1 cellular context compared by ENCODE assay signal in the genomic region with DNA sequence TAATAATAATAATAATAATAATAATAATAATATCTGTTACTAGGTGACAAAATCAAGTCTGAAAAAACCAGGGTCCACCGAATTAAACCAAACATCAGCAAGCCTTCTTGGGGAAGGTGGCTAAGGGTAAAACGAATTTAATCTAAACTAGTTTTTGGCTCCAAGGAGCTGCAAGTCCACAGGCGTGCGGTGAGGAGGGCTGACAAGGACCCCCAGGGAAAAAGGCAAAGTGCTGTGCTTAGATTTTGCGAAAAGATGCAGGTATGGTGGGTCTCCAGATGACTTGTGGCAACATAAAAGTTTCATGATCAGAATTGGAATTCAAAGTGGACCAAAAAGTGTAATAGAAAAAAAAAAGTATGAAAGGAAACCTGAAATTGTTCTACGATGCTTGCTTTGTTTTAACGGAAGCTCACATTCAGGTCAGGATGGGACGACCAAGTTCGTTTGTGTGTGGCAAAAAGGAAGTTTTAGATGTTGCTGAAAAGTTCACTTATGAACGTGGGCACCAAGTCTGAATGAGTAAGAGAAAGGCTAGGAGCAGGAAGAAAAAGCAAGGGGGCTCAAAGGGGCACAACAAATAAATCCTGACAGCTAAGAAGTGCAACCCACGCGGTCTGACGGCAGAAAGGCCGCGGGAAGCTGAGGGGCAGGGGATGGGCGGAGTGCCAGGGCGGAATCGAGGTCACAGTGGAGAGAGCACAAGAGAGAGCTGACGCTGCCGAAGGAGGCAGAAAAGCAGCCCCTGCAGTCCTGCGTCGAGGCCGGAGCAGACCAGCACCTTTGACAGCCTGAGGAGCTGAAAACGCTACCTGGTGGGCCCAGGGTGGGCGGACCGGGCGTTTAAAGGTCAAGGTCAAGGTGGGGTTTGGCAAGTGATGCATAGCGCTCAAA.
TF ChIP-seq lines count a peak whose summit lies in the region.

No MANE protein-coding gene starts in this region.

TF ChIP-seq in HCT116, 20 proteins besides CTCF, POLR2A, EP300 and RAD21:
- TF ChIP-seq, protein P1, sequence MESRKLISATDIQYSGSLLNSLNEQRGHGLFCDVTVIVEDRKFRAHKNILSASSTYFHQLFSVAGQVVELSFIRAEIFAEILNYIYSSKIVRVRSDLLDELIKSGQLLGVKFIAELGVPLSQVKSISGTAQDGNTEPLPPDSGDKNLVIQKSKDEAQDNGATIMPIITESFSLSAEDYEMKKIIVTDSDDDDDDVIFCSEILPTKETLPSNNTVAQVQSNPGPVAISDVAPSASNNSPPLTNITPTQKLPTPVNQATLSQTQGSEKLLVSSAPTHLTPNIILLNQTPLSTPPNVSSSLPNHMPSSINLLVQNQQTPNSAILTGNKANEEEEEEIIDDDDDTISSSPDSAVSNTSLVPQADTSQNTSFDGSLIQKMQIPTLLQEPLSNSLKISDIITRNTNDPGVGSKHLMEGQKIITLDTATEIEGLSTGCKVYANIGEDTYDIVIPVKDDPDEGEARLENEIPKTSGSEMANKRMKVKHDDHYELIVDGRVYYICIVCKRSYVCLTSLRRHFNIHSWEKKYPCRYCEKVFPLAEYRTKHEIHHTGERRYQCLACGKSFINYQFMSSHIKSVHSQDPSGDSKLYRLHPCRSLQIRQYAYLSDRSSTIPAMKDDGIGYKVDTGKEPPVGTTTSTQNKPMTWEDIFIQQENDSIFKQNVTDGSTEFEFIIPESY (IDR thresholded peaks at IDR 0.05; ENCODE audit: extremely low read depth, insufficient replicate concordance, low read length): no peak
- TF ChIP-seq, protein P2, sequence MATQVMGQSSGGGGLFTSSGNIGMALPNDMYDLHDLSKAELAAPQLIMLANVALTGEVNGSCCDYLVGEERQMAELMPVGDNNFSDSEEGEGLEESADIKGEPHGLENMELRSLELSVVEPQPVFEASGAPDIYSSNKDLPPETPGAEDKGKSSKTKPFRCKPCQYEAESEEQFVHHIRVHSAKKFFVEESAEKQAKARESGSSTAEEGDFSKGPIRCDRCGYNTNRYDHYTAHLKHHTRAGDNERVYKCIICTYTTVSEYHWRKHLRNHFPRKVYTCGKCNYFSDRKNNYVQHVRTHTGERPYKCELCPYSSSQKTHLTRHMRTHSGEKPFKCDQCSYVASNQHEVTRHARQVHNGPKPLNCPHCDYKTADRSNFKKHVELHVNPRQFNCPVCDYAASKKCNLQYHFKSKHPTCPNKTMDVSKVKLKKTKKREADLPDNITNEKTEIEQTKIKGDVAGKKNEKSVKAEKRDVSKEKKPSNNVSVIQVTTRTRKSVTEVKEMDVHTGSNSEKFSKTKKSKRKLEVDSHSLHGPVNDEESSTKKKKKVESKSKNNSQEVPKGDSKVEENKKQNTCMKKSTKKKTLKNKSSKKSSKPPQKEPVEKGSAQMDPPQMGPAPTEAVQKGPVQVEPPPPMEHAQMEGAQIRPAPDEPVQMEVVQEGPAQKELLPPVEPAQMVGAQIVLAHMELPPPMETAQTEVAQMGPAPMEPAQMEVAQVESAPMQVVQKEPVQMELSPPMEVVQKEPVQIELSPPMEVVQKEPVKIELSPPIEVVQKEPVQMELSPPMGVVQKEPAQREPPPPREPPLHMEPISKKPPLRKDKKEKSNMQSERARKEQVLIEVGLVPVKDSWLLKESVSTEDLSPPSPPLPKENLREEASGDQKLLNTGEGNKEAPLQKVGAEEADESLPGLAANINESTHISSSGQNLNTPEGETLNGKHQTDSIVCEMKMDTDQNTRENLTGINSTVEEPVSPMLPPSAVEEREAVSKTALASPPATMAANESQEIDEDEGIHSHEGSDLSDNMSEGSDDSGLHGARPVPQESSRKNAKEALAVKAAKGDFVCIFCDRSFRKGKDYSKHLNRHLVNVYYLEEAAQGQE (IDR thresholded peaks at IDR 0.05; ENCODE audit: low read depth): no peak
- TF ChIP-seq POLR2AphosphoS5 (IDR thresholded peaks at IDR 0.05; ENCODE audit: low read depth, low read length): no peak
